ENCODE assay signal across 29 cellular contexts in genomic region chr4:79918292-79918691, GRCh38.
"Had no signal": no experiment of that assay in that cellular context is flagged by ENCODE, and none has a peak within 500 bp of the region (broad histone marks: within the 10 kb centered on the region; RNA-seq: fewer than 3 reads in every experiment).

No MANE protein-coding gene starts in this region.

- FAIRE-seq: endometrium, endothelial cell of umbilical vein, frontal cortex had no signal

- H3K27ac Mint-ChIP-seq: dendritic cell treated with granulocyte-macrophage colony-stimulating factor and Interleukin-4, amounts not matched to agents 40 ng/mL and 50 ng/mL, for 4 days; endodermal cell had no signal

- H3K27me3 ChIP-seq: colonic mucosa, dorsolateral prefrontal cortex, esophagus muscularis mucosa, esophagus squamous epithelium, foreskin keratinocyte, gastrocnemius medialis, gastroesophageal sphincter, heart left ventricle, heart right ventricle, hepatocyte had no signal

- H3K79me2 ChIP-seq: hepatocyte had no signal

- H3K4me3 ChIP-seq: colonic mucosa, coronary artery, dorsolateral prefrontal cortex, esophagus muscularis mucosa, esophagus squamous epithelium, gastrocnemius medialis, gastroesophageal sphincter, heart left ventricle, heart right ventricle, hepatocyte had no signal

- H3K4me1 Mint-ChIP-seq: endodermal cell had no signal

- H3K27me3 Mint-ChIP-seq: dendritic cell treated with granulocyte-macrophage colony-stimulating factor and Interleukin-4, amounts not matched to agents 40 ng/mL and 50 ng/mL, for 4 days; effector memory CD8-positive, alpha-beta T cell had no signal

- H3K4me2 ChIP-seq: hepatocyte had no signal

- H3K9me3 Mint-ChIP-seq: dendritic cell treated with granulocyte-macrophage colony-stimulating factor and Interleukin-4, amounts not matched to agents 40 ng/mL and 50 ng/mL, for 4 days; effector memory CD8-positive, alpha-beta T cell; endodermal cell had no signal

- H3K36me3 ChIP-seq: colonic mucosa, esophagus muscularis mucosa, esophagus squamous epithelium, gastrocnemius medialis, heart left ventricle, heart right ventricle had no signal

- H3K27ac ChIP-seq: colonic mucosa, coronary artery, dorsolateral prefrontal cortex, epithelial cell of prostate, esophagus muscularis mucosa, esophagus squamous epithelium, foreskin keratinocyte, gastrocnemius medialis, heart left ventricle, heart right ventricle, hepatocyte had no signal

- ATAC-seq: effector memory CD8-positive, alpha-beta T cell; esophagus mucosa; foreskin keratinocyte; gastrocnemius medialis; gastroesophageal sphincter; heart left ventricle; heart right ventricle had no signal

- H3K4me1 ChIP-seq: colonic mucosa, esophagus squamous epithelium had no signal

- DNase-seq: colonic mucosa; cortex of kidney; dermis blood vessel endothelial cell; dorsolateral prefrontal cortex; effector CD4-positive, alpha-beta T cell; effector CD8-positive, alpha-beta T cell; effector memory CD4-positive, alpha-beta T cell; effector memory CD8-positive, alpha-beta T cell; endodermal cell; erythroblast; esophagus squamous epithelium; foreskin fibroblast; foreskin keratinocyte; foreskin melanocyte; gastrocnemius medialis; glutamatergic neuron; head of caudate nucleus; heart left ventricle; heart right ventricle had no signal

- H3K4me3 Mint-ChIP-seq: dendritic cell treated with granulocyte-macrophage colony-stimulating factor and Interleukin-4, amounts not matched to agents 40 ng/mL and 50 ng/mL, for 4 days; effector memory CD8-positive, alpha-beta T cell; endodermal cell had no signal

- H2AFZ ChIP-seq: hepatocyte had no signal

- H3K9me3 ChIP-seq: colonic mucosa, esophagus muscularis mucosa, esophagus squamous epithelium, gastrocnemius medialis, gastroesophageal sphincter, heart left ventricle, heart right ventricle had no signal
